ENCODE assay signal across 22 cellular contexts in genomic region chr6:71490876-71491275, GRCh38.
DNase-seq lines count a peak whose midpoint lies in the region; ATAC-seq and TF ChIP-seq lines count a peak whose summit lies in the region.
"Had no signal": no experiment of that assay in that cellular context is flagged by ENCODE, and none has a peak within 500 bp of the region (broad histone marks: within the 10 kb centered on the region; RNA-seq: fewer than 3 reads in every experiment).

No MANE protein-coding gene starts in this region.

- H3K79me2 ChIP-seq in SK-N-SH (ENCODE audit: insufficient read depth) (no peaks in the 10 kb centered on the region), osteoblast (ENCODE audit: insufficient read depth, low read length) (no peaks in the 10 kb centered on the region)

- H3K4me1 ChIP-seq in SK-N-SH (ENCODE audit: control insufficient read depth in 1 of 2, insufficient read depth in 2 of 2, low read depth in 1 of 2, low read length in 1 of 2) (peaks cover 0 to 6% of the 10 kb centered on the region in 2 experiments; a peak in 2 of 4 replicates), osteoblast (ENCODE audit: insufficient read depth, low read length) (peaks cover 29% of the 10 kb centered on the region)
- H3K4me1 ChIP-seq: HAP-1 had no signal

- H3F3A ChIP-seq in SK-N-SH (replicated peaks; ENCODE audit: insufficient read depth), result peaks cover 12% of the 10 kb centered on the region

- CTCF ChIA-PET in SK-N-SH (lab: Yijun Ruan, JAX), result no interaction called here

- POLR2A ChIA-PET in SK-N-SH (lab: Yijun Ruan, JAX), result no interaction called here

- no peaks in the 10 kb centered on the region for H3K36me3 Mint-ChIP-seq in mesothelial cell of epicardium
- no peaks in the 10 kb centered on the region for H3K36me3 Mint-ChIP-seq in stimulated activated effector memory CD8-positive, alpha-beta T cell treated with anti-CD3 and anti-CD28 coated beads, Interleukin-12 subunit alpha, Interleukin-12 subunit beta, amount 100 ng/mL, for 72 hours
- H3K36me3 Mint-ChIP-seq: IgD-negative memory B cell had no signal

- H3K9me3 ChIP-seq in SK-N-SH (no peaks in the 10 kb centered on the region), osteoblast (ENCODE audit: low read depth, low read length) (no peaks in the 10 kb centered on the region)
- H3K9me3 ChIP-seq: HAP-1 had no signal

- H2AFZ ChIP-seq in SK-N-SH (ENCODE audit: low read depth), result peak overlapping the region; percentile 33; the same call in 1 of the 2 replicates
- H2AFZ ChIP-seq in osteoblast (ENCODE audit: low read length), result peak overlapping the region; percentile 28
- H2AFZ ChIP-seq: GM23338 had no signal

- H3K27ac Mint-ChIP-seq in mesothelial cell of epicardium, result peak overlapping the region; percentile 50
- H3K27ac Mint-ChIP-seq in stimulated activated effector memory CD8-positive, alpha-beta T cell treated with anti-CD3 and anti-CD28 coated beads, Interleukin-12 subunit alpha, Interleukin-12 subunit beta, amount 100 ng/mL, for 72 hours, result no peak overlapping the region
- H3K27ac Mint-ChIP-seq: GM23338, HFFc6, IgD-negative memory B cell had no signal

- no peak for TF ChIP-seq EP300 in SK-N-SH (IDR thresholded peaks at IDR 0.05; ENCODE audit: borderline replicate concordance in 1 of 2, low read depth in 1 of 2, low read length in 1 of 2)

- no peak overlapping the region for H3K4me3 Mint-ChIP-seq in mesothelial cell of epicardium
- no peak overlapping the region for H3K4me3 Mint-ChIP-seq in stimulated activated effector memory CD8-positive, alpha-beta T cell treated with anti-CD3 and anti-CD28 coated beads, Interleukin-12 subunit alpha, Interleukin-12 subunit beta, amount 100 ng/mL, for 72 hours
- H3K4me3 Mint-ChIP-seq: GM23338, HFFc6, IgD-negative memory B cell had no signal

- H3K27me3 ChIP-seq in SK-N-SH (ENCODE audit: insufficient read depth), result no peaks in the 10 kb centered on the region
- H3K27me3 ChIP-seq in osteoblast (ENCODE audit: insufficient read depth, low read length), result no peaks in the 10 kb centered on the region

- H3K27me3 Mint-ChIP-seq in mesothelial cell of epicardium (ENCODE audit: low read depth), result no peaks in the 10 kb centered on the region
- H3K27me3 Mint-ChIP-seq: IgD-negative memory B cell had no signal

- 54% methylated on average over 5 of the region's 5 CpGs for WGBS in SK-N-SH (ENCODE audit: low lambda C conversion rate)

- H3K36me3 ChIP-seq in SK-N-SH (replicated peaks in 1 of 2; ENCODE audit: control insufficient read depth in 1 of 2, insufficient read depth in 2 of 2, low read length in 1 of 2) (no peaks in the 10 kb centered on the region), osteoblast (ENCODE audit: insufficient read depth, low read length) (no peaks in the 10 kb centered on the region)
- H3K36me3 ChIP-seq: HAP-1 had no signal

- H3K4me2 ChIP-seq in SK-N-SH (0 out of 2 replicates have a peak overlapping the region, but pooled peaks have one; percentile 54), osteoblast (ENCODE audit: insufficient read depth, low read length) (no peak overlapping the region)
- H3K4me2 ChIP-seq: GM23338, KMS-11 had no signal

- no peaks in the 10 kb centered on the region for H3K9me2 ChIP-seq in SK-N-SH

- in situ Hi-C loops in GM13976 (cut with MboI; ENCODE audit: low sequenced_read_pairs, unreplicated experiment), result no loop called here

- no peak overlapping the region for H3K9ac ChIP-seq in SK-N-SH
- H3K9ac ChIP-seq: KMS-11 had no signal

- peaks cover 22% of the 10 kb centered on the region for H3K4me1 Mint-ChIP-seq in mesothelial cell of epicardium
- H3K4me1 Mint-ChIP-seq in stimulated activated effector memory CD8-positive, alpha-beta T cell treated with anti-CD3 and anti-CD28 coated beads, Interleukin-12 subunit alpha, Interleukin-12 subunit beta, amount 100 ng/mL, for 72 hours, result no peaks in the 10 kb centered on the region

- H3K4me3 ChIP-seq in SK-N-SH (ENCODE audit: low read depth in 2 of 2, low read length in 1 of 2), result no peak overlapping the region
- H3K4me3 ChIP-seq in osteoblast (ENCODE audit: insufficient read depth, low read length), result no peak overlapping the region
- H3K4me3 ChIP-seq: GM23338, HAP-1 had no signal

- no peak for TF ChIP-seq CTCF in SK-N-SH (IDR thresholded peaks at IDR 0.05)
- no peak for TF ChIP-seq CTCF in mesothelial cell of epicardium (IDR thresholded peaks at IDR 0.05; ENCODE audit: unreplicated experiment)
- no peak for TF ChIP-seq CTCF in osteoblast (IDR thresholded peaks at IDR 0.05; ENCODE audit: extremely low read depth, low read depth, low read length)
- no peak for TF ChIP-seq CTCF in GM13976 (IDR thresholded peaks at IDR 0.05; ENCODE audit: borderline replicate concordance, control extremely low read depth, extremely low read depth, insufficient read depth, missing control alignments)

- H4K20me1 ChIP-seq in SK-N-SH (ENCODE audit: insufficient read depth), result no peaks in the 10 kb centered on the region
- no peaks in the 10 kb centered on the region for H4K20me1 ChIP-seq in osteoblast (ENCODE audit: insufficient read depth, low read length)

- no peak for DNase-seq in SK-N-SH
- DNase-seq in mesothelial cell of epicardium (ENCODE audit: low spot score in 2 of 2, unreplicated experiment in 2 of 2), result no peak
- DNase-seq in osteoblast (ENCODE audit: insufficient read length, low spot score, missing footprints), result no peak
- no peak for DNase-seq in A172 (ENCODE audit: low spot score)
- DNase-seq in GM13976 (ENCODE audit: low spot score), result no peak
- no peak for DNase-seq in stimulated activated effector memory CD8-positive, alpha-beta T cell treated with anti-CD3 and anti-CD28 coated beads, Interleukin-12 subunit alpha, Interleukin-12 subunit beta, amount 100 ng/mL, for 72 hours (ENCODE audit: low spot score in 2 of 2)
- DNase-seq: 8988T, DMS153, HFFc6, NCI-H1048, NCI-H1417, NCI-H1694, NCI-H2029 treated with DMSO at 0.1 percent for 48 hours, NCI-H446 treated with DMSO at 0.1 percent for 48 hours, NCI-H526 treated with DMSO at 0.1 percent for 48 hours, Right ventricle myocardium superior, RPMI8226 had no signal

- no peak for TF ChIP-seq RAD21 in SK-N-SH (IDR thresholded peaks at IDR 0.05; ENCODE audit: low read length)

- no peaks in the 10 kb centered on the region for H3K9me3 Mint-ChIP-seq in mesothelial cell of epicardium
- no peaks in the 10 kb centered on the region for H3K9me3 Mint-ChIP-seq in stimulated activated effector memory CD8-positive, alpha-beta T cell treated with anti-CD3 and anti-CD28 coated beads, Interleukin-12 subunit alpha, Interleukin-12 subunit beta, amount 100 ng/mL, for 72 hours
- H3K9me3 Mint-ChIP-seq: GM23338, HFFc6, IgD-negative memory B cell had no signal

- H3K27ac ChIP-seq in SK-N-SH (ENCODE audit: low read depth in 2 of 2, low read length in 1 of 2) (peak overlapping the region in 1 of 2 experiments; percentile 81; a peak in 1 of 4 replicates), osteoblast (ENCODE audit: low read depth, low read length) (no peak overlapping the region)
- H3K27ac ChIP-seq: KMS-11 had no signal

- ATAC-seq in SK-N-SH treated with all-trans-retinoic acid at 6 μM for 48 hours, result no peak
- no peak for ATAC-seq in stimulated activated effector memory CD8-positive, alpha-beta T cell treated with anti-CD3 and anti-CD28 coated beads, Interleukin-12 subunit alpha, Interleukin-12 subunit beta, amount 100 ng/mL, for 72 hours
- ATAC-seq: GM23338 had no signal

TF ChIP-seq in SK-N-SH, 30 proteins besides CTCF, POLR2A, EP300 and RAD21 (continues in another document):
- TF ChIP-seq NFIC (IDR thresholded peaks at IDR 0.05; ENCODE audit: borderline replicate concordance), result no peak
- no peak for TF ChIP-seq RXRA (IDR thresholded peaks at IDR 0.05; ENCODE audit: borderline replicate concordance, low read depth)
- TF ChIP-seq JUND (IDR thresholded peaks at IDR 0.05), result no peak
- TF ChIP-seq GATA2 (CRISPR knock-in tag; IDR thresholded peaks at IDR 0.05), result no peak
- TF ChIP-seq POLR2AphosphoS5 (IDR thresholded peaks at IDR 0.05; ENCODE audit: low read depth, low read length), result no peak
- TF ChIP-seq, protein P1, sequence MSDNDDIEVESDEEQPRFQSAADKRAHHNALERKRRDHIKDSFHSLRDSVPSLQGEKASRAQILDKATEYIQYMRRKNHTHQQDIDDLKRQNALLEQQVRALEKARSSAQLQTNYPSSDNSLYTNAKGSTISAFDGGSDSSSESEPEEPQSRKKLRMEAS (IDR thresholded peaks at IDR 0.05; ENCODE audit: low read depth), result no peak
- no peak for TF ChIP-seq TCF12 (IDR thresholded peaks at IDR 0.05)

TF ChIP-seq in SK-N-SH treated with all-trans-retinoic acid at 6 μM for 48 hours, 23 proteins besides CTCF, POLR2A, EP300 and RAD21 (continues in another document):
- no peak for TF ChIP-seq CREB5 (CRISPR knock-in tag; IDR thresholded peaks at IDR 0.05; ENCODE audit: low read depth)
- no peak for TF ChIP-seq SNAI2 (CRISPR knock-in tag; IDR thresholded peaks at IDR 0.05)
- no peak for TF ChIP-seq RARB (CRISPR knock-in tag; IDR thresholded peaks at IDR 0.05)
- no peak for TF ChIP-seq ESRRG (CRISPR knock-in tag; IDR thresholded peaks at IDR 0.05)
- TF ChIP-seq ZNF8 (CRISPR knock-in tag; IDR thresholded peaks at IDR 0.05), result no peak
- no peak for TF ChIP-seq ISL1 (CRISPR knock-in tag; IDR thresholded peaks at IDR 0.05)
- TF ChIP-seq ZFP3 (CRISPR knock-in tag; IDR thresholded peaks at IDR 0.05), result no peak
- TF ChIP-seq PATZ1 (CRISPR knock-in tag; IDR thresholded peaks at IDR 0.05; ENCODE audit: borderline replicate concordance), result no peak
